In the genomic region with DNA sequence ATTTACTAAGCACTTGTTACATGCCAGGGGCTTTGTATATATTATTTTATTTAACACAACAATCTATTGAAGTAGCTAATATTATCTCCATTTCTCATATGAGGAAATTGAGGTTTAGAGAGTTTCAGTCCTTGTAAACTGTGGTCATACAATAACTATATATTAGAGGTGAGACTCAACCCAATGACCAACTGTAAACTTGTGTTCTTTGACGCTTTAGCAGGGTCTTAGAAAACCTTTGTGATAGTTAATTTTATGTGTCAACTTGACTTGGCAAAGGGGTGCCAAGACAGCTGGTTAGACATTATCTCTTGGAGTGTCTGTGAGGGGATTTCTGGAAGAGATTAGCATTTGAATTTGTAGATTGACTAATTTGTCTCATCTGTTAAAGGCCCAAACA, we compare ENCODE assay signal across 11 cellular contexts.
DNase-seq lines count a peak whose midpoint lies in the region; ATAC-seq lines count a peak whose summit lies in the region.
"Had no signal": no experiment of that assay in that cellular context is flagged by ENCODE, and none has a peak within 500 bp of the region (broad histone marks: within the 10 kb centered on the region; RNA-seq: fewer than 3 reads in every experiment).

No MANE protein-coding gene starts in this region.

- DNase-seq in T-helper 17 cell = no peak
- no peak for DNase-seq in AG08395 (ENCODE audit: low spot score)
- no peak for DNase-seq in SKM-1 (lab: John Stamatoyannopoulos, UW; ENCODE audit: unreplicated experiment)
- DNase-seq in activated T-cell treated with anti-CD3 and anti-CD28 coated beads, Interleukin-2, amount 50 U/mL, for 24 hours = no peak
- no peak for DNase-seq in iPS-NIHi7 (ENCODE audit: extremely low spot score)
- DNase-seq: esophagus squamous epithelium, naive B cell, NCI-H1436 treated with DMSO at 0.1 percent for 48 hours had no signal

- peaks cover 28% of the 10 kb centered on the region for H3K9me3 Mint-ChIP-seq in activated T-cell treated with anti-CD3 and anti-CD28 coated beads, Interleukin-2, amount 50 U/mL, for 24 hours

- H3K4me3 Mint-ChIP-seq in T-helper 17 cell = no peak overlapping the region
- no peak overlapping the region for H3K4me3 Mint-ChIP-seq in activated T-cell treated with anti-CD3 and anti-CD28 coated beads, Interleukin-2, amount 50 U/mL, for 24 hours

- H3K27me3 Mint-ChIP-seq in T-helper 17 cell = no peaks in the 10 kb centered on the region
- no peaks in the 10 kb centered on the region for H3K27me3 Mint-ChIP-seq in activated T-cell treated with anti-CD3 and anti-CD28 coated beads, Interleukin-2, amount 50 U/mL, for 24 hours

- ATAC-seq in GM18858 (IDR thresholded peaks at IDR 0.05; ENCODE audit: unreplicated experiment) (peak; percentile 67), GM21423 (IDR thresholded peaks at IDR 0.05; ENCODE audit: unreplicated experiment) (peak; percentile 78), HG03060 (IDR thresholded peaks at IDR 0.05; ENCODE audit: low read depth, unreplicated experiment) (peak; percentile 82), T-helper 17 cell (no peak)

- H3K36me3 Mint-ChIP-seq in T-helper 17 cell (ENCODE audit: low read depth) = peaks cover 8% of the 10 kb centered on the region
- peaks cover 4% of the 10 kb centered on the region for H3K36me3 Mint-ChIP-seq in activated T-cell treated with anti-CD3 and anti-CD28 coated beads, Interleukin-2, amount 50 U/mL, for 24 hours (ENCODE audit: low read depth)

- peaks cover 5% of the 10 kb centered on the region for H3K4me1 Mint-ChIP-seq in T-helper 17 cell
- H3K4me1 Mint-ChIP-seq in activated T-cell treated with anti-CD3 and anti-CD28 coated beads, Interleukin-2, amount 50 U/mL, for 24 hours (ENCODE audit: low read depth) = peaks cover 29% of the 10 kb centered on the region

- H3K27ac Mint-ChIP-seq in T-helper 17 cell = peak overlapping the region; percentile 87
- H3K27ac Mint-ChIP-seq in activated T-cell treated with anti-CD3 and anti-CD28 coated beads, Interleukin-2, amount 50 U/mL, for 24 hours = no peak overlapping the region
- H3K27ac Mint-ChIP-seq: naive B cell had no signal

- no peaks in the 10 kb centered on the region for H3K9me3 ChIP-seq in T-helper 17 cell (ENCODE audit: control insufficient read depth, low read length, poor library complexity, severe bottlenecking)
